Comparison of ENCODE assay signal across 1 cellular context in the genomic region with DNA sequence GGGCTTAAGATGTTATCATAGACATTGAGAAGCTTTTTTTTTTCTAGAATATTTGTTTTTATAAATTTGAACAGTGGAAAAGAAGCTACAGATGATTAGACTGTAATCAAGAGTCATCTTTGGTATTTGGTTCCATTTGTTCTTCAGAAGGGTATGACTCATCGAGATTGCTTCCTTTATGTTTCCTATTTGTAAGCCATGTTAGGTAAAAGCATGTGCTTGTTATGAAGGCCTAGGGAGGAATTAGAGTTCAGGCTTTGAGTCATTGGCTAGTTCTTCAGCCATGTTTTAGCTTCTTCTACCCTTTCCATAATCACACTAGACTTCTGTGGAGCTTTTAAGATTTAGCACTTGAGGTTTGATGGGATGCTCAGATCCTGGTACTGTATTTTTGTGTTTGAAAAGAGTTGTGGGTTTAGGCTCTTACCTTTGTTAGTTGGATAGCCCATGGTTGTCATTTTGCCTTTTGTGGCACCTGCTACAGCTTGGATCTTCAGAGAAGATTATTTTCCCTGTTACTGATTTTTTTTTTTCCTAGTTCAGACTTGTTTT.
TF ChIP-seq lines count a peak whose summit lies in the region.

No MANE protein-coding gene starts in this region.

TF ChIP-seq in SK-N-SH, 30 proteins besides CTCF, POLR2A, EP300 and RAD21 (continued from another document):
- TF ChIP-seq, protein P1, sequence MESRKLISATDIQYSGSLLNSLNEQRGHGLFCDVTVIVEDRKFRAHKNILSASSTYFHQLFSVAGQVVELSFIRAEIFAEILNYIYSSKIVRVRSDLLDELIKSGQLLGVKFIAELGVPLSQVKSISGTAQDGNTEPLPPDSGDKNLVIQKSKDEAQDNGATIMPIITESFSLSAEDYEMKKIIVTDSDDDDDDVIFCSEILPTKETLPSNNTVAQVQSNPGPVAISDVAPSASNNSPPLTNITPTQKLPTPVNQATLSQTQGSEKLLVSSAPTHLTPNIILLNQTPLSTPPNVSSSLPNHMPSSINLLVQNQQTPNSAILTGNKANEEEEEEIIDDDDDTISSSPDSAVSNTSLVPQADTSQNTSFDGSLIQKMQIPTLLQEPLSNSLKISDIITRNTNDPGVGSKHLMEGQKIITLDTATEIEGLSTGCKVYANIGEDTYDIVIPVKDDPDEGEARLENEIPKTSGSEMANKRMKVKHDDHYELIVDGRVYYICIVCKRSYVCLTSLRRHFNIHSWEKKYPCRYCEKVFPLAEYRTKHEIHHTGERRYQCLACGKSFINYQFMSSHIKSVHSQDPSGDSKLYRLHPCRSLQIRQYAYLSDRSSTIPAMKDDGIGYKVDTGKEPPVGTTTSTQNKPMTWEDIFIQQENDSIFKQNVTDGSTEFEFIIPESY (IDR thresholded peaks at IDR 0.05; ENCODE audit: borderline replicate concordance, low read depth), result no peak
- TF ChIP-seq REST (IDR thresholded peaks at IDR 0.05; ENCODE audit: low read depth, low read length) (no peak), POLR2AphosphoS5 (IDR thresholded peaks at IDR 0.05; ENCODE audit: low read depth, low read length) (no peak), NFIC (IDR thresholded peaks at IDR 0.05; ENCODE audit: borderline replicate concordance) (no peak; the same call in 1 of the 2 replicates), FOXJ3 (CRISPR knock-in tag; IDR thresholded peaks at IDR 0.05) (no peak), GABPA (IDR thresholded peaks at IDR 0.05; ENCODE audit: low read depth) (no peak), MEF2A (IDR thresholded peaks at IDR 0.05; ENCODE audit: borderline replicate concordance, low read depth) (no peak), TCF12 (IDR thresholded peaks at IDR 0.05) (peak; percentile 40; the same call in 1 of the 2 replicates), RCOR1 (IDR thresholded peaks at IDR 0.05; ENCODE audit: low read length) (no peak), YY1 (IDR thresholded peaks at IDR 0.05; ENCODE audit: low read depth) (peak; percentile 70; the same call in 1 of the 2 replicates), NRF1 (IDR thresholded peaks at IDR 0.05; ENCODE audit: low read depth, low read length) (no peak), EZH2phosphoT487 (IDR thresholded peaks at IDR 0.05; ENCODE audit: borderline replicate concordance, low read depth) (no peak), FOSL2 (IDR thresholded peaks at IDR 0.05; ENCODE audit: borderline replicate concordance, low read depth) (peak; percentile 75; the same call in 1 of the 2 replicates), PBX3 (IDR thresholded peaks at IDR 0.05) (peak; percentile 33; the same call in 1 of the 2 replicates), SIN3A (IDR thresholded peaks at IDR 0.05; ENCODE audit: borderline replicate concordance, low read depth, low read length) (no peak), USF1 (IDR thresholded peaks at IDR 0.05; ENCODE audit: borderline replicate concordance, low read depth) (no peak), SMC3 (IDR thresholded peaks at IDR 0.05; ENCODE audit: low read depth, low read length) (no peak), RXRA (IDR thresholded peaks at IDR 0.05; ENCODE audit: borderline replicate concordance, low read depth) (peak; percentile 36; the same call in 1 of the 2 replicates), GATA2 (CRISPR knock-in tag; IDR thresholded peaks at IDR 0.05) (no peak), USF2 (IDR thresholded peaks at IDR 0.05; ENCODE audit: borderline replicate concordance, low read depth, low read length) (no peak), JUND (IDR thresholded peaks at IDR 0.05) (peak; percentile 72)
- TF ChIP-seq, protein P2, sequence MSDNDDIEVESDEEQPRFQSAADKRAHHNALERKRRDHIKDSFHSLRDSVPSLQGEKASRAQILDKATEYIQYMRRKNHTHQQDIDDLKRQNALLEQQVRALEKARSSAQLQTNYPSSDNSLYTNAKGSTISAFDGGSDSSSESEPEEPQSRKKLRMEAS (IDR thresholded peaks at IDR 0.05; ENCODE audit: low read depth), result peak; percentile 94
TF ChIP-seq in SK-N-SH: peak in this region for 7.
